Comparison of ENCODE assay signal across 1 cellular context in the genomic region with DNA sequence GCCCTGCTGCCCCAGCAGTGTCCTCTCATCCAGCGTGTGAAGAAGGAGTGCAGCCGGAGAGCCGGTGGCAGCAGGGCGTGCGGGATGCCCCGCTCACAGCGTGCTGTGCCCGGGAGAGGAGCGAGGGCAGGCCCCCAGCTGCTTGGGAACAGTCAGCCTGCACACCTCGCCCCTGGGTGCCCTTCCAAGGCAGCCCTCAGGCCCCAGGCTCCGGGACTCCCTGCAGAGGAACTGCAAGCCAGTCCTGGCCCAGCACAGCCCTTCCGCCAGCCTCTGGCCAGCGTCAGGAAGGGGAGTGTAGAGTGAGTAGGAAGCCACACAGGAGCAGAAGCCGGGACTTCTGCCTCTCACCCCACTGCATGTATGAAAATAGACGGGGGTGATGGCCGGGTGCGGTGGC.
TF ChIP-seq lines count a peak whose summit lies in the region.

No MANE protein-coding gene starts in this region.

TF ChIP-seq in IMR-90, 13 proteins besides CTCF, POLR2A, EP300 and RAD21 (continued from another document):
- TF ChIP-seq MXI1 (IDR thresholded peaks at IDR 0.05; ENCODE audit: borderline replicate concordance, low read depth, low read length) (no peak), RCOR1 (IDR thresholded peaks at IDR 0.05; ENCODE audit: insufficient replicate concordance, low read length) (no peak), CEBPB (IDR thresholded peaks at IDR 0.05; ENCODE audit: low read depth, low read length) (no peak), RFX5 (IDR thresholded peaks at IDR 0.05; ENCODE audit: low read depth, low read length) (no peak), FOS (IDR thresholded peaks at IDR 0.05; ENCODE audit: low read depth, low read length) (no peak), BHLHE40 (IDR thresholded peaks at IDR 0.05; ENCODE audit: low read depth, low read length) (no peak)
- TF ChIP-seq, protein P1, sequence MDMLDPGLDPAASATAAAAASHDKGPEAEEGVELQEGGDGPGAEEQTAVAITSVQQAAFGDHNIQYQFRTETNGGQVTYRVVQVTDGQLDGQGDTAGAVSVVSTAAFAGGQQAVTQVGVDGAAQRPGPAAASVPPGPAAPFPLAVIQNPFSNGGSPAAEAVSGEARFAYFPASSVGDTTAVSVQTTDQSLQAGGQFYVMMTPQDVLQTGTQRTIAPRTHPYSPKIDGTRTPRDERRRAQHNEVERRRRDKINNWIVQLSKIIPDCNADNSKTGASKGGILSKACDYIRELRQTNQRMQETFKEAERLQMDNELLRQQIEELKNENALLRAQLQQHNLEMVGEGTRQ (IDR thresholded peaks at IDR 0.05; ENCODE audit: low read depth, low read length): no peak
